In the genomic region with DNA sequence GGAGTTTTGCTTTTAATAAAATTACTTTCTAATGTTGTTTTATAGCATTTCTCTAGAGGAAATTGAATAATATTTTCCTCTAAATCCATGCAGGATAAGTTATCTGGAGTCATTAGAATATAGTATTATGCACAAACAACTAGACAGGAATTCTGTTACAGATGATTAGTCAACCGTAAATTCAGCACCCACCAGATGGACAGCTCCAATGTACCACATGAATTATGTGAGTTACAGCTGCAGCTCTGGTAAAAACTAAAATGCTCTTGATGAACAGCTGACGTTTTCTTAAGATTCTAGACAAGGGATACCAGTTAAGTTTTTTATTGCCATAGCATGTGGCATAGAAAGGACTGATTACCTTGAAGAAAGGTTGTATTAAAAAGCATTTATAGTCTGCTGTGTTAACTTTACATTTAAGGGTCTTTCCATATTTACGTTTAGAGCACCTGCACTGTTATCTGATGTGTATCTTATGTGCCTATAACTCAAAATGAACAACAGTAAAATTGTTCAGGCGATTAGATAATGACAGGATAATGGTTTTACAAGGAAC, we compare ENCODE assay signal across 10 cellular contexts.
A peak's percentile ranks its signal among the peaks of the same experiment; 100 is the strongest.
DNase-seq lines count a peak whose midpoint lies in the region; ATAC-seq and TF ChIP-seq lines count a peak whose summit lies in the region.
"Had no signal": no experiment of that assay in that cellular context is flagged by ENCODE, and none has a peak within 500 bp of the region (broad histone marks: within the 10 kb centered on the region; RNA-seq: fewer than 3 reads in every experiment).

No MANE protein-coding gene starts in this region.

- intact Hi-C loops in stomach (cut with DNase I; ENCODE audit: low total_unique reads) = no loop called here

- peaks cover 0 to 8% (median 0%) of the 10 kb centered on the region in 4 donors for H3K9me3 ChIP-seq in stomach

- CTCF ChIA-PET in activated naive CD4-positive, alpha-beta T cell treated with anti-CD3 and anti-CD28 coated beads, Interleukin-2, amount 10 ng/mL, durations not matched to agents 7 days and 5 days (lab: Charles Lee) = no interaction called here

- peaks cover 11% of the 10 kb centered on the region for H3K9me3 Mint-ChIP-seq in activated naive CD4-positive, alpha-beta T cell treated with anti-CD3 and anti-CD28 coated beads, Interleukin-2, amount 10 ng/mL, durations not matched to agents 7 days and 5 days

- no peaks in the 10 kb centered on the region for H3K36me3 ChIP-seq in stomach
- H3K36me3 ChIP-seq: left ventricle myocardium inferior had no signal

- no peak overlapping the region for H3K27ac Mint-ChIP-seq in activated naive CD4-positive, alpha-beta T cell treated with anti-CD3 and anti-CD28 coated beads, Interleukin-2, amount 10 ng/mL, durations not matched to agents 7 days and 5 days
- H3K27ac Mint-ChIP-seq: CD4-positive, CD25-positive, alpha-beta regulatory T cell had no signal

- TF ChIP-seq CTCF in stomach (IDR thresholded peaks at IDR 0.05) = no peak

- ATAC-seq in GM21528 (IDR thresholded peaks at IDR 0.05; ENCODE audit: low FRiP score, unreplicated experiment) = no peak
- no peak for ATAC-seq in HG03159 (IDR thresholded peaks at IDR 0.05; ENCODE audit: unreplicated experiment)
- ATAC-seq in HG03520 (IDR thresholded peaks at IDR 0.05; ENCODE audit: unreplicated experiment) = no peak

- H3K4me3 Mint-ChIP-seq in activated naive CD4-positive, alpha-beta T cell treated with anti-CD3 and anti-CD28 coated beads, Interleukin-2, amount 10 ng/mL, durations not matched to agents 7 days and 5 days = no peak overlapping the region
- H3K4me3 Mint-ChIP-seq: CD4-positive, CD25-positive, alpha-beta regulatory T cell had no signal

- no peak for TF ChIP-seq POLR2A in stomach (IDR thresholded peaks at IDR 0.05)

- WGBS in stomach, 5 donors = 18 to 27% (median 25%) methylated on average over 4 of the region's 4 CpGs

- H3K27me3 ChIP-seq in stomach = no peaks in the 10 kb centered on the region

- H3K27me3 Mint-ChIP-seq in activated naive CD4-positive, alpha-beta T cell treated with anti-CD3 and anti-CD28 coated beads, Interleukin-2, amount 10 ng/mL, durations not matched to agents 7 days and 5 days = no peaks in the 10 kb centered on the region
- H3K27me3 Mint-ChIP-seq: CD4-positive, CD25-positive, alpha-beta regulatory T cell had no signal

- H3K27ac ChIP-seq in stomach = no peak overlapping the region
- H3K27ac ChIP-seq: left ventricle myocardium inferior had no signal

- no peaks in the 10 kb centered on the region for H3K4me1 ChIP-seq in stomach
- H3K4me1 ChIP-seq: left ventricle myocardium inferior had no signal

- H3K4me1 Mint-ChIP-seq in activated naive CD4-positive, alpha-beta T cell treated with anti-CD3 and anti-CD28 coated beads, Interleukin-2, amount 10 ng/mL, durations not matched to agents 7 days and 5 days = no peaks in the 10 kb centered on the region
- H3K4me1 Mint-ChIP-seq: CD4-positive, CD25-positive, alpha-beta regulatory T cell had no signal

- no peak for TF ChIP-seq EP300 in stomach (IDR thresholded peaks at IDR 0.05)

- no peak overlapping the region for H3K4me3 ChIP-seq in stomach
- H3K4me3 ChIP-seq: left ventricle myocardium inferior had no signal

- DNase-seq in activated naive CD4-positive, alpha-beta T cell treated with anti-CD3 and anti-CD28 coated beads, Interleukin-2, amount 10 ng/mL, durations not matched to agents 7 days and 5 days = peak; percentile 36
- no peak for DNase-seq in activated naive CD4-positive, alpha-beta T cell treated with anti-CD3 and anti-CD28 coated beads, Interleukin-2, amount 50 U/mL, for 16 hours
- DNase-seq in NCI-H526 (lab: John Stamatoyannopoulos, UW) (peak; percentile 19 to 20), ecto neural progenitor cell (ENCODE audit: low spot score) (peak; percentile 54), stomach (peak; percentile 26)
- DNase-seq: CD4-positive, CD25-positive, alpha-beta regulatory T cell; left ventricle myocardium inferior had no signal

- H3K36me3 Mint-ChIP-seq in activated naive CD4-positive, alpha-beta T cell treated with anti-CD3 and anti-CD28 coated beads, Interleukin-2, amount 10 ng/mL, durations not matched to agents 7 days and 5 days = no peaks in the 10 kb centered on the region
- H3K36me3 Mint-ChIP-seq: CD4-positive, CD25-positive, alpha-beta regulatory T cell had no signal
